9 cellular contexts compared by ENCODE assay signal in the genomic region with DNA sequence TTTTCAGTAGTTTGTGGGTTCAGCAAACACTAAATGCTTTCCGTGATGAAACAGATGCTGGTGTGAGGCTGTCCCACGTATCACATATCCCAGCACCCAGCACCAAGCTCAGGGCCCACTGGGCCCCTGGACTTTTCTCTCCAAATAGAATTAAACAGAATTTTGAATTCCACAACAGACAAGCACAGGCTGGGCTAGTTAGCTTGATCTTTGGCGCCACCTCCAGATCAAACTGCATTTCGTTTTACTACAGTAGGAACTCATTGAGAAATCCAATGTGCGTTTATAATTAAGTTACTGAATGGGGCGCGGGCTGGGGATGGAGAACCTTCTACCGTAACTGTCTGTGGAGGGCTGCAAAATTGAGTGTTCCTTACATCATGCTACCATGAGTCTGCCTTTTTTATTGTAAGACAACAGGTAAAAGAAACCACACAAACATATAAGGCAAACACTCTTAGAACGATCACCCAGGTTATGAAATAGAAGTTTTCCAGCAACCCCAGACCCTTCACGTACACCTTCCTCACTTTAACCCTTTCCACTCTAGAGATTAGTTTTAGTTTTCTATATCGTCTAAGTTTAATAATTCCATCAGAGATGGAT.
DNase-seq lines count a peak whose midpoint lies in the region; ATAC-seq, FAIRE-seq and TF ChIP-seq lines count a peak whose summit lies in the region.
"Had no signal": no experiment of that assay in that cellular context is flagged by ENCODE, and none has a peak within 500 bp of the region (broad histone marks: within the 10 kb centered on the region; RNA-seq: fewer than 3 reads in every experiment).

No MANE protein-coding gene starts in this region.

- TF ChIP-seq POLR2A in ovary (IDR thresholded peaks at IDR 0.05) = no peak

- no peak for ATAC-seq in activated CD4-positive, CD25-positive, alpha-beta regulatory T cell treated with anti-CD3 and anti-CD28 coated beads, Interleukin-2, amount 50 U/mL, for 24 hours
- no peak for ATAC-seq in GM19351 (IDR thresholded peaks at IDR 0.05; ENCODE audit: unreplicated experiment)

- H3K4me1 ChIP-seq in HAP-1 (peaks cover 3% of the 10 kb centered on the region; the same call in 1 of the 2 replicates), ovary (ENCODE audit: insufficient read depth) (no peaks in the 10 kb centered on the region)

- intact Hi-C loops in ovary (cut with DNase I) = loop anchor here in 3 of 4 donors (5.0 to 10.0 kb wide), 5 partner anchors 279 to 709 kb away; a partner anchor contains a TSS

- DNase-seq in AG20443 (ENCODE audit: low spot score) (peak; percentile 80), HAP-1 (ENCODE audit: low spot score in 2 of 2) (peak; percentile 76 to 84), NCI-H748 (lab: John Stamatoyannopoulos, UW; ENCODE audit: unreplicated experiment) (peak; percentile 60), frontal cortex (ENCODE audit: low spot score in 2 of 2) (peak; percentile 42 to 70), ovary (peak; percentile 54 to 69 (median 61))
- peak; percentile 55 for DNase-seq in activated CD8-positive, alpha-beta memory T cell treated with anti-CD3 and anti-CD28 coated beads, Interleukin-2, amount 50 U/mL, for 48 hours

- no peak for TF ChIP-seq EP300 in ovary (IDR thresholded peaks at IDR 0.05)

- H3K36me3 ChIP-seq in HAP-1 (replicated peaks) (no peaks in the 10 kb centered on the region), ovary (no peaks in the 10 kb centered on the region)

- TF ChIP-seq CTCF in ovary (IDR thresholded peaks at IDR 0.05) = peak in 2 of 3 donors; percentile 21 to 46

- in situ Hi-C loops in HAP-1 (cut with MboI; ENCODE audit: low sequenced_read_pairs) = loop anchor here (5.0 to 25.0 kb wide), 3 partner anchors 446 to 1096 kb away; no protein-coding TSS in a partner anchor

- no peak for FAIRE-seq in frontal cortex (lab: Jason Lieb, UNC)
- FAIRE-seq: islet of Langerhans had no signal

- H3K27me3 ChIP-seq in HAP-1 (ENCODE audit: low read depth) = no peaks in the 10 kb centered on the region
- H3K27me3 ChIP-seq in ovary = no peaks in the 10 kb centered on the region

- no peak overlapping the region for H3K4me3 ChIP-seq in HAP-1
- H3K4me3 ChIP-seq in ovary = no peak overlapping the region

- peaks cover 7% of the 10 kb centered on the region for H3K9me3 ChIP-seq in HAP-1
- peaks cover 0 to 5% of the 10 kb centered on the region in 2 donors for H3K9me3 ChIP-seq in ovary

- no peak overlapping the region for H3K27ac ChIP-seq in ovary

- 29 to 31% (median 30%) methylated on average over 11 of the region's 11 CpGs for WGBS in ovary, 3 donors
